In the genomic region with DNA sequence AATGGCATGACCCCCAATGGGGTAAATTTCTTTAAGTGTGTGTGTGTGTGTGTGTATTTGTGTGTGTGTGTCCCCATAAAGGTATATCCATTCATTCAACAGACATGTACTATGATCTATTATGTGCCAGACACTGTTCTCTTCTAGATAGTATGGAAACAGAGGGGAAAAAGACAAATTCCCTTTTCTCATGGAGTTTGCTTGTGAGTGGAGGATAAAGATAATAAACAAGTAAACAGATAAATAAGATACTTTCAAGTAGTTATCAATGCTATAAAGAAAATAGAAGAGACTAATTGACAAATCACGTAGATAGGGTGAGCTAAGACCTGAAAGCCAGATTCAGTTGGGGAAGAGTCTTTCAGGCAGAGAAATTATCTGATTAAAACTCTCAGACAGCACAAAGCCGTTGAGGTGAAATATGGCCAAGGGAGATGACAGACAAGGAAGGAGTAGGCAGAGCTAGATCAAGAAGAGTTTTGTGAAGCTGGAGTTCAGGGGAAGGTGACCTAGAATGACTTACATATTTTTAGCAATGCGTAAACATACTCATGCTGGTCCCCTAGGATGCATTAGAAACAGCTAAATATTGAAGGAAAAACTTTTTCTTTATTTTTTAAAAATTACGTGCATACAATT, we compare ENCODE assay signal across 1 cellular context.
TF ChIP-seq lines count a peak whose summit lies in the region.

No MANE protein-coding gene starts in this region.

TF ChIP-seq in K562, 482 proteins besides CTCF, POLR2A, EP300 and RAD21 (continued from another document and continues in another):
- TF ChIP-seq, protein P1, sequence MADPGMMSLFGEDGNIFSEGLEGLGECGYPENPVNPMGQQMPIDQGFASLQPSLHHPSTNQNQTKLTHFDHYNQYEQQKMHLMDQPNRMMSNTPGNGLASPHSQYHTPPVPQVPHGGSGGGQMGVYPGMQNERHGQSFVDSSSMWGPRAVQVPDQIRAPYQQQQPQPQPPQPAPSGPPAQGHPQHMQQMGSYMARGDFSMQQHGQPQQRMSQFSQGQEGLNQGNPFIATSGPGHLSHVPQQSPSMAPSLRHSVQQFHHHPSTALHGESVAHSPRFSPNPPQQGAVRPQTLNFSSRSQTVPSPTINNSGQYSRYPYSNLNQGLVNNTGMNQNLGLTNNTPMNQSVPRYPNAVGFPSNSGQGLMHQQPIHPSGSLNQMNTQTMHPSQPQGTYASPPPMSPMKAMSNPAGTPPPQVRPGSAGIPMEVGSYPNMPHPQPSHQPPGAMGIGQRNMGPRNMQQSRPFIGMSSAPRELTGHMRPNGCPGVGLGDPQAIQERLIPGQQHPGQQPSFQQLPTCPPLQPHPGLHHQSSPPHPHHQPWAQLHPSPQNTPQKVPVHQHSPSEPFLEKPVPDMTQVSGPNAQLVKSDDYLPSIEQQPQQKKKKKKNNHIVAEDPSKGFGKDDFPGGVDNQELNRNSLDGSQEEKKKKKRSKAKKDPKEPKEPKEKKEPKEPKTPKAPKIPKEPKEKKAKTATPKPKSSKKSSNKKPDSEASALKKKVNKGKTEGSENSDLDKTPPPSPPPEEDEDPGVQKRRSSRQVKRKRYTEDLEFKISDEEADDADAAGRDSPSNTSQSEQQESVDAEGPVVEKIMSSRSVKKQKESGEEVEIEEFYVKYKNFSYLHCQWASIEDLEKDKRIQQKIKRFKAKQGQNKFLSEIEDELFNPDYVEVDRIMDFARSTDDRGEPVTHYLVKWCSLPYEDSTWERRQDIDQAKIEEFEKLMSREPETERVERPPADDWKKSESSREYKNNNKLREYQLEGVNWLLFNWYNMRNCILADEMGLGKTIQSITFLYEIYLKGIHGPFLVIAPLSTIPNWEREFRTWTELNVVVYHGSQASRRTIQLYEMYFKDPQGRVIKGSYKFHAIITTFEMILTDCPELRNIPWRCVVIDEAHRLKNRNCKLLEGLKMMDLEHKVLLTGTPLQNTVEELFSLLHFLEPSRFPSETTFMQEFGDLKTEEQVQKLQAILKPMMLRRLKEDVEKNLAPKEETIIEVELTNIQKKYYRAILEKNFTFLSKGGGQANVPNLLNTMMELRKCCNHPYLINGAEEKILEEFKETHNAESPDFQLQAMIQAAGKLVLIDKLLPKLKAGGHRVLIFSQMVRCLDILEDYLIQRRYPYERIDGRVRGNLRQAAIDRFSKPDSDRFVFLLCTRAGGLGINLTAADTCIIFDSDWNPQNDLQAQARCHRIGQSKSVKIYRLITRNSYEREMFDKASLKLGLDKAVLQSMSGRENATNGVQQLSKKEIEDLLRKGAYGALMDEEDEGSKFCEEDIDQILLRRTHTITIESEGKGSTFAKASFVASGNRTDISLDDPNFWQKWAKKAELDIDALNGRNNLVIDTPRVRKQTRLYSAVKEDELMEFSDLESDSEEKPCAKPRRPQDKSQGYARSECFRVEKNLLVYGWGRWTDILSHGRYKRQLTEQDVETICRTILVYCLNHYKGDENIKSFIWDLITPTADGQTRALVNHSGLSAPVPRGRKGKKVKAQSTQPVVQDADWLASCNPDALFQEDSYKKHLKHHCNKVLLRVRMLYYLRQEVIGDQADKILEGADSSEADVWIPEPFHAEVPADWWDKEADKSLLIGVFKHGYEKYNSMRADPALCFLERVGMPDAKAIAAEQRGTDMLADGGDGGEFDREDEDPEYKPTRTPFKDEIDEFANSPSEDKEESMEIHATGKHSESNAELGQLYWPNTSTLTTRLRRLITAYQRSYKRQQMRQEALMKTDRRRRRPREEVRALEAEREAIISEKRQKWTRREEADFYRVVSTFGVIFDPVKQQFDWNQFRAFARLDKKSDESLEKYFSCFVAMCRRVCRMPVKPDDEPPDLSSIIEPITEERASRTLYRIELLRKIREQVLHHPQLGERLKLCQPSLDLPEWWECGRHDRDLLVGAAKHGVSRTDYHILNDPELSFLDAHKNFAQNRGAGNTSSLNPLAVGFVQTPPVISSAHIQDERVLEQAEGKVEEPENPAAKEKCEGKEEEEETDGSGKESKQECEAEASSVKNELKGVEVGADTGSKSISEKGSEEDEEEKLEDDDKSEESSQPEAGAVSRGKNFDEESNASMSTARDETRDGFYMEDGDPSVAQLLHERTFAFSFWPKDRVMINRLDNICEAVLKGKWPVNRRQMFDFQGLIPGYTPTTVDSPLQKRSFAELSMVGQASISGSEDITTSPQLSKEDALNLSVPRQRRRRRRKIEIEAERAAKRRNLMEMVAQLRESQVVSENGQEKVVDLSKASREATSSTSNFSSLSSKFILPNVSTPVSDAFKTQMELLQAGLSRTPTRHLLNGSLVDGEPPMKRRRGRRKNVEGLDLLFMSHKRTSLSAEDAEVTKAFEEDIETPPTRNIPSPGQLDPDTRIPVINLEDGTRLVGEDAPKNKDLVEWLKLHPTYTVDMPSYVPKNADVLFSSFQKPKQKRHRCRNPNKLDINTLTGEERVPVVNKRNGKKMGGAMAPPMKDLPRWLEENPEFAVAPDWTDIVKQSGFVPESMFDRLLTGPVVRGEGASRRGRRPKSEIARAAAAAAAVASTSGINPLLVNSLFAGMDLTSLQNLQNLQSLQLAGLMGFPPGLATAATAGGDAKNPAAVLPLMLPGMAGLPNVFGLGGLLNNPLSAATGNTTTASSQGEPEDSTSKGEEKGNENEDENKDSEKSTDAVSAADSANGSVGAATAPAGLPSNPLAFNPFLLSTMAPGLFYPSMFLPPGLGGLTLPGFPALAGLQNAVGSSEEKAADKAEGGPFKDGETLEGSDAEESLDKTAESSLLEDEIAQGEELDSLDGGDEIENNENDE (IDR thresholded peaks at IDR 0.05; ENCODE audit: low read depth, low read length) = no peak
- TF ChIP-seq POLR2B (IDR thresholded peaks at IDR 0.05; ENCODE audit: low read depth, partially characterized antibody) (no peak), CSDE1 (IDR thresholded peaks at IDR 0.05) (no peak), CEBPB (tag; IDR thresholded peaks at IDR 0.05) (no peak), CBX5 (IDR thresholded peaks at IDR 0.05; ENCODE audit: borderline replicate concordance, low read depth) (no peak), CBX2 (IDR thresholded peaks at IDR 0.05; ENCODE audit: insufficient read depth, low read length, poor library complexity, severe bottlenecking) (no peak), SRSF9 (IDR thresholded peaks at IDR 0.05; ENCODE audit: borderline replicate concordance, low read depth, low read length) (no peak), ZNF146 (CRISPR knock-in tag; IDR thresholded peaks at IDR 0.05; ENCODE audit: unreplicated experiment) (no peak), PTBP1 (IDR thresholded peaks at IDR 0.05; ENCODE audit: low read depth, low read length) (no peak), NFIC (IDR thresholded peaks at IDR 0.05) (no peak; the same call in 1 of the 2 replicates), TRIM24 (IDR thresholded peaks at IDR 0.05) (peak in 1 of 2 experiments; percentile 68; a peak in 2 of 4 replicates), BRD9 (IDR thresholded peaks at IDR 0.05; ENCODE audit: low read depth, partially characterized antibody) (peak; percentile 39), PHTF2 (CRISPR knock-in tag; IDR thresholded peaks at IDR 0.05) (no peak), CREM (IDR thresholded peaks at IDR 0.05; ENCODE audit: low read depth) (peak; percentile 59; the same call in 1 of the 2 replicates), PCBP1 (IDR thresholded peaks at IDR 0.05; ENCODE audit: low read depth, low read length, poor library complexity, severe bottlenecking) (no peak), FOXJ3 (CRISPR knock-in tag; IDR thresholded peaks at IDR 0.05) (no peak), JUND (IDR thresholded peaks at IDR 0.05; ENCODE audit: borderline replicate concordance, low read depth, low read length) (peak; percentile 86), JUND (tag; IDR thresholded peaks at IDR 0.05; ENCODE audit: borderline replicate concordance, low read depth, low read length) (peak; percentile 87; the same call in 2 of the 3 replicates), CEBPG (CRISPR knock-in tag; IDR thresholded peaks at IDR 0.05) (no peak), CEBPG (tag; conservative IDR thresholded peaks at IDR 0.05 in 1 of 2, IDR thresholded peaks at IDR 0.05 in 1 of 2) (no peak), TEAD4 (IDR thresholded peaks at IDR 0.05; ENCODE audit: low read length) (peak; percentile 68), TEAD4 (CRISPR knock-in tag; IDR thresholded peaks at IDR 0.05; ENCODE audit: borderline replicate concordance) (no peak)
- TF ChIP-seq, protein P2, sequence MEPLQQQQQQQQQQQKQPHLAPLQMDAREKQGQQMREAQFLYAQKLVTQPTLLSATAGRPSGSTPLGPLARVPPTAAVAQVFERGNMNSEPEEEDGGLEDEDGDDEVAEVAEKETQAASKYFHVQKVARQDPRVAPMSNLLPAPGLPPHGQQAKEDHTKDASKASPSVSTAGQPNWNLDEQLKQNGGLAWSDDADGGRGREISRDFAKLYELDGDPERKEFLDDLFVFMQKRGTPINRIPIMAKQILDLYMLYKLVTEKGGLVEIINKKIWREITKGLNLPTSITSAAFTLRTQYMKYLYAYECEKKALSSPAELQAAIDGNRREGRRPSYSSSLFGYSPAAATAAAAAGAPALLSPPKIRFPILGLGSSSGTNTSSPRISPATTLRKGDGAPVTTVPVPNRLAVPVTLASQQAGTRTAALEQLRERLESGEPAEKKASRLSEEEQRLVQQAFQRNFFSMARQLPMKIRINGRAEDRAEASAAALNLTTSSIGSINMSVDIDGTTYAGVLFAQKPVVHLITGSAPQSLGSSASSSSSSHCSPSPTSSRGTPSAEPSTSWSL (CRISPR knock-in tag; IDR thresholded peaks at IDR 0.05; ENCODE audit: borderline replicate concordance) = no peak
- TF ChIP-seq, protein P3, sequence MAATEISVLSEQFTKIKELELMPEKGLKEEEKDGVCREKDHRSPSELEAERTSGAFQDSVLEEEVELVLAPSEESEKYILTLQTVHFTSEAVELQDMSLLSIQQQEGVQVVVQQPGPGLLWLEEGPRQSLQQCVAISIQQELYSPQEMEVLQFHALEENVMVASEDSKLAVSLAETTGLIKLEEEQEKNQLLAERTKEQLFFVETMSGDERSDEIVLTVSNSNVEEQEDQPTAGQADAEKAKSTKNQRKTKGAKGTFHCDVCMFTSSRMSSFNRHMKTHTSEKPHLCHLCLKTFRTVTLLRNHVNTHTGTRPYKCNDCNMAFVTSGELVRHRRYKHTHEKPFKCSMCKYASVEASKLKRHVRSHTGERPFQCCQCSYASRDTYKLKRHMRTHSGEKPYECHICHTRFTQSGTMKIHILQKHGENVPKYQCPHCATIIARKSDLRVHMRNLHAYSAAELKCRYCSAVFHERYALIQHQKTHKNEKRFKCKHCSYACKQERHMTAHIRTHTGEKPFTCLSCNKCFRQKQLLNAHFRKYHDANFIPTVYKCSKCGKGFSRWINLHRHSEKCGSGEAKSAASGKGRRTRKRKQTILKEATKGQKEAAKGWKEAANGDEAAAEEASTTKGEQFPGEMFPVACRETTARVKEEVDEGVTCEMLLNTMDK (IDR thresholded peaks at IDR 0.05; ENCODE audit: borderline replicate concordance, insufficient read depth, low read depth, low read length, poor library complexity, severe bottlenecking) = no peak
- TF ChIP-seq, protein P4, sequence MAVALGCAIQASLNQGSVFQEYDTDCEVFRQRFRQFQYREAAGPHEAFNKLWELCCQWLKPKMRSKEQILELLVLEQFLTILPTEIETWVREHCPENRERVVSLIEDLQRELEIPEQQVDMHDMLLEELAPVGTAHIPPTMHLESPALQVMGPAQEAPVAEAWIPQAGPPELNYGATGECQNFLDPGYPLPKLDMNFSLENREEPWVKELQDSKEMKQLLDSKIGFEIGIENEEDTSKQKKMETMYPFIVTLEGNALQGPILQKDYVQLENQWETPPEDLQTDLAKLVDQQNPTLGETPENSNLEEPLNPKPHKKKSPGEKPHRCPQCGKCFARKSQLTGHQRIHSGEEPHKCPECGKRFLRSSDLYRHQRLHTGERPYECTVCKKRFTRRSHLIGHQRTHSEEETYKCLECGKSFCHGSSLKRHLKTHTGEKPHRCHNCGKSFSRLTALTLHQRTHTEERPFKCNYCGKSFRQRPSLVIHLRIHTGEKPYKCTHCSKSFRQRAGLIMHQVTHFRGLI (CRISPR knock-in tag; IDR thresholded peaks at IDR 0.05) = no peak
- TF ChIP-seq, protein P5, sequence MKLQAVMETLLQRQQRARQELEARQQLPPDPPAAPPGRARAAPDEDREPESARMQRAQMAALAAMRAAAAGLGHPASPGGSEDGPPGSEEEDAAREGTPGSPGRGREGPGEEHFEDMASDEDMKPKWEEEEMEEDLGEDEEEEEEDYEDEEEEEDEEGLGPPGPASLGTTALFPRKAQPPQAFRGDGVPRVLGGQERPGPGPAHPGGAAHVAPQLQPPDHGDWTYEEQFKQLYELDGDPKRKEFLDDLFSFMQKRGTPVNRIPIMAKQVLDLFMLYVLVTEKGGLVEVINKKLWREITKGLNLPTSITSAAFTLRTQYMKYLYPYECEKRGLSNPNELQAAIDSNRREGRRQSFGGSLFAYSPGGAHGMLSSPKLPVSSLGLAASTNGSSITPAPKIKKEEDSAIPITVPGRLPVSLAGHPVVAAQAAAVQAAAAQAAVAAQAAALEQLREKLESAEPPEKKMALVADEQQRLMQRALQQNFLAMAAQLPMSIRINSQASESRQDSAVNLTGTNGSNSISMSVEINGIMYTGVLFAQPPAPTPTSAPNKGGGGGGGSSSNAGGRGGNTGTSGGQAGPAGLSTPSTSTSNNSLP (IDR thresholded peaks at IDR 0.05; ENCODE audit: borderline replicate concordance, low read depth, low read length) = peak; percentile 84; the same call in 1 of the 2 replicates
- TF ChIP-seq, protein P6, sequence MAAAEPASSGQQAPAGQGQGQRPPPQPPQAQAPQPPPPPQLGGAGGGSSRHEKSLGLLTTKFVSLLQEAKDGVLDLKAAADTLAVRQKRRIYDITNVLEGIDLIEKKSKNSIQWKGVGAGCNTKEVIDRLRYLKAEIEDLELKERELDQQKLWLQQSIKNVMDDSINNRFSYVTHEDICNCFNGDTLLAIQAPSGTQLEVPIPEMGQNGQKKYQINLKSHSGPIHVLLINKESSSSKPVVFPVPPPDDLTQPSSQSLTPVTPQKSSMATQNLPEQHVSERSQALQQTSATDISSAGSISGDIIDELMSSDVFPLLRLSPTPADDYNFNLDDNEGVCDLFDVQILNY (CRISPR knock-in tag; IDR thresholded peaks at IDR 0.05) = no peak
